8 cellular contexts compared by ENCODE assay signal in the genomic region with DNA sequence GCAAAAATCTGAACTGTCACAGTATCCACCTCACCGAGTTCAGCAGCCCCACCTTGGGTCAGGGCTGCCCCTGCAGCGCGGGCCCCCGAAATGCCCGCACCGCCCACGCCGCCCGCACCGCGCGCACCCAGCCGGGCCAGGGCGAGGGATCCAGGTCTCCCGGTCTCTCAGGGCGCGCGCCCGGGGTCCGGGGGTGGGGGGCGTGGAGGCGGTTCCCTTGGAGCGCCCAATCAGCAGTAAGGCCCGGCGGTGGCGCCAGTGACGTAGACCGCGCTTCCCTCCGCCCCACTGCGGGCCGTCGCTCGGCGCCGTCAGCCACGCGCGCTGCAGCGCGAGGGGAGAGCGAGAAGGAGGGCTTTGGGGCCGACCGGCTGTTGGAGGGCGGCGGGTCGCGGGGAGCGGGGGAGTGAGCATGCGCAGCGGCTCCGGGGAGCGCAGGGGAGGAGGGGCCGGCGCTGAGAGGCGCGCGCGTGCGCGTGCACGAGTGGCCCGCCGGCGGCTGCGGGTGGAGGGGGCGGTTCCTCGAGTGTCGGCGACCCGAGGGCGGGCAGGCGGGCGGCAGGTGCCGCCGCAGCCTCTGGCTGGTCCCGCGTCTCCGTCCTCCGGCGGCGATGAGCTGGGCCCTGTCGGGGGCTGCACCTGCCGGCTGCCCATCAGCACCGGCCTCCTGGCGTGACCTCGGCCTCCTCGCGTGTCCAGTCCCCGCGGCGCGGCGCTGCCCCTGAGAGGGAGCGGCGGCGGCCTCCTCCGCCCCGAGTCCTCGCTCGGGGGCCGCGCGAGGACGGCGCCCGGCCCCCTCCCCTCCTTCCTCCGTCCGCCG. TPM values are rescaled to one million over a fixed set of nuclear protein-coding genes. Genes with fewer than 3 reads are reported as not detected.
DNase-seq lines count a peak whose midpoint lies in the region; ATAC-seq, FAIRE-seq and TF ChIP-seq lines count a peak whose summit lies in the region.

A gene with protein sequence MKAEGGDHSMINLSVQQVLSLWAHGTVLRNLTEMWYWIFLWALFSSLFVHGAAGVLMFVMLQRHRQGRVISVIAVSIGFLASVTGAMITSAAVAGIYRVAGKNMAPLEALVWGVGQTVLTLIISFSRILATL (plus strand): TSS at position 521 of the 820 bp plus-strand sequence. CDS start 529 bp downstream, outside the sequence.

- ATAC-seq in HG02798 (IDR thresholded peaks at IDR 0.05; ENCODE audit: poor library complexity, unreplicated experiment) = peak; percentile 98
- ATAC-seq in activated naive CD8-positive, alpha-beta T cell treated with anti-CD3 and anti-CD28 coated beads, Interleukin-2, amount 50 U/mL, for 24 hours = peak; percentile 99

- peaks cover 12% of the 10 kb centered on the region for H3K27me3 Mint-ChIP-seq in activated naive CD8-positive, alpha-beta T cell treated with anti-CD3 and anti-CD28 coated beads, Interleukin-2, amount 50 U/mL, for 24 hours

- H3K9me3 Mint-ChIP-seq in activated naive CD8-positive, alpha-beta T cell treated with anti-CD3 and anti-CD28 coated beads, Interleukin-2, amount 50 U/mL, for 24 hours = no peaks in the 10 kb centered on the region

- no peak for TF ChIP-seq EP300 in transverse colon (IDR thresholded peaks at IDR 0.05; ENCODE audit: low read depth)

- H3K9me2 ChIP-seq in SU-DHL-6 (replicated peaks; ENCODE audit: insufficient read depth, low read length) = no peaks in the 10 kb centered on the region

- peak within 1 kb of the TSS; percentile 76 for H3K9ac ChIP-seq in SU-DHL-6 (ENCODE audit: low read length)

- DNase-seq in GM12891 (ENCODE audit: insufficient read length, low spot score) (peak; percentile 93), NCI-H1417 (lab: John Stamatoyannopoulos, UW) (peak; percentile 94 to 97 (median 96)), cardiac septum (ENCODE audit: low spot score) (peak; percentile 98), posterior cingulate gyrus (peak; percentile 91 to 99 (median 96)), transverse colon (peak; percentile 94)
- peak; percentile 96 for DNase-seq in activated naive CD8-positive, alpha-beta T cell treated with anti-CD3 and anti-CD28 coated beads, Interleukin-2, amount 50 U/mL, for 24 hours

- peak within 1 kb of the TSS; percentile 44 for H3K27ac ChIP-seq in SU-DHL-6 (ENCODE audit: low read depth, low read length)
- peak within 1 kb of the TSS; percentile 77 to 88 (median 84) for H3K27ac ChIP-seq in transverse colon

- peak within 1 kb of the TSS; percentile 68 for H3K27ac Mint-ChIP-seq in activated naive CD8-positive, alpha-beta T cell treated with anti-CD3 and anti-CD28 coated beads, Interleukin-2, amount 50 U/mL, for 24 hours

- H3K9me3 ChIP-seq in SU-DHL-6 (ENCODE audit: insufficient read depth, low read length) (no peaks in the 10 kb centered on the region), transverse colon (no peaks in the 10 kb centered on the region)

- intact Hi-C loops in cardiac septum (cut with DNase I) (no loop called here), posterior cingulate gyrus (cut with DNase I) (loop anchor here (5.0 kb wide), 1 partner anchor 840 kb away; no protein-coding TSS in a partner anchor), transverse colon (cut with DNase I; ENCODE audit: low total_unique reads) (loop anchor here (10.0 kb wide), 1 partner anchor 1897 kb away; no protein-coding TSS in a partner anchor)

- H3K27me3 ChIP-seq in SU-DHL-6 (ENCODE audit: low read length) (no peaks in the 10 kb centered on the region), transverse colon (no peaks in the 10 kb centered on the region)

- in situ Hi-C loops in transverse colon (cut with MboI; ENCODE audit: low pct_ligation_motif_present in 1 of 4, low pct_unique_long_range_greater_than_20kb in 1 of 4, low sequenced_read_pairs in 3 of 4) = no loop called here

- no peak for TF ChIP-seq CTCF in SU-DHL-6 (IDR thresholded peaks at IDR 0.05; ENCODE audit: insufficient read depth, low read length, poor library complexity, severe bottlenecking)
- TF ChIP-seq CTCF in transverse colon (IDR thresholded peaks at IDR 0.05) = no peak

- peaks cover 30% of the 10 kb centered on the region; the same call in 1 of the 2 replicates for H3F3A ChIP-seq in SU-DHL-6 (ENCODE audit: insufficient read depth)

- peak; percentile 100 for FAIRE-seq in GM12891 (lab: Jason Lieb, UNC)

- H3K79me2 ChIP-seq in SU-DHL-6 (ENCODE audit: insufficient read depth, low read length) = no peaks in the 10 kb centered on the region

- peak within 1 kb of the TSS; percentile 86 for H2AFZ ChIP-seq in SU-DHL-6 (ENCODE audit: low read depth, low read length, severe bottlenecking)

- H4K20me1 ChIP-seq in SU-DHL-6 (ENCODE audit: low read depth, low read length) = 0 out of 2 replicates have a peak, but pooled peaks cover 11% of the 10 kb centered on the region

- peak within 1 kb of the TSS; percentile 75 for H3K4me2 ChIP-seq in SU-DHL-6 (ENCODE audit: low read depth, low read length, poor library complexity, severe bottlenecking)

- TF ChIP-seq POLR2A in GM12891 (IDR thresholded peaks at IDR 0.05; ENCODE audit: low read depth, low read length) = no peak; the same call in 1 of the 2 replicates
- peak; percentile 21 for TF ChIP-seq POLR2A in transverse colon (IDR thresholded peaks at IDR 0.05)

- H3K4me1 Mint-ChIP-seq in activated naive CD8-positive, alpha-beta T cell treated with anti-CD3 and anti-CD28 coated beads, Interleukin-2, amount 50 U/mL, for 24 hours = peaks cover 12% of the 10 kb centered on the region

- 0 to 1% methylated on average over 1 to 51 of the region's 110 CpGs for WGBS in transverse colon (ENCODE audit: low coverage in 1 of 2), 2 donors

- H3K4me3 Mint-ChIP-seq in activated naive CD8-positive, alpha-beta T cell treated with anti-CD3 and anti-CD28 coated beads, Interleukin-2, amount 50 U/mL, for 24 hours = peak within 1 kb of the TSS; percentile 80

- H3K4me1 ChIP-seq in transverse colon = peaks cover 0 to 14% (median 8%) of the 10 kb centered on the region in 4 donors

- no peaks in the 10 kb centered on the region for H3K36me3 Mint-ChIP-seq in activated naive CD8-positive, alpha-beta T cell treated with anti-CD3 and anti-CD28 coated beads, Interleukin-2, amount 50 U/mL, for 24 hours (ENCODE audit: low read depth)

- no peaks in the 10 kb centered on the region for H3K36me3 ChIP-seq in SU-DHL-6 (ENCODE audit: low read length)
- H3K36me3 ChIP-seq in transverse colon = no peaks in the 10 kb centered on the region

- H3K4me3 ChIP-seq in SU-DHL-6 (ENCODE audit: insufficient read depth, low read length, poor library complexity, severe bottlenecking) = peak within 1 kb of the TSS; percentile 77
- H3K4me3 ChIP-seq in transverse colon = peak within 1 kb of the TSS; percentile 91 to 99 (median 98)

TF ChIP-seq in GM12891, 5 proteins besides CTCF, POLR2A, EP300 and RAD21:
- 0 out of 2 replicates have a peak, but pooled peaks have one; percentile 9 for TF ChIP-seq POU2F2 (IDR thresholded peaks at IDR 0.05; ENCODE audit: low read depth, low read length)
- no peak for TF ChIP-seq SPI1 (IDR thresholded peaks at IDR 0.05; ENCODE audit: low read depth, low read length)

RNA-seq across cellular contexts. Expression of the gene that starts here (rescaled TPM):
- 2.5 TPM for polyA plus RNA-seq in GM12891 (2012; ENCODE audit: low read depth, missing spikeins)
- 4.2 TPM for total RNA-seq in cardiac septum
- total RNA-seq in transverse colon = 1 to 10 TPM; 1.6 to 8.0 (median 3.0) TPM

Comparison
In these comparisons a context has a peak if more than half of its experiments do, and no peak if none do; other contexts are left out.
1. Peak in every context shown above with its lines: DNase-seq, ATAC-seq, H3K4me3 ChIP-seq and H3K27ac ChIP-seq.